ENCODE assay signal across 25 cellular contexts in genomic region chr11:110728883-110729282, GRCh38. TPM values are rescaled to one million over a fixed set of nuclear protein-coding genes. Genes with fewer than 3 reads are reported as not detected.
DNase-seq lines count a peak whose midpoint lies in the region; ATAC-seq, FAIRE-seq and TF ChIP-seq lines count a peak whose summit lies in the region.
"Had no signal": no experiment of that assay in that cellular context is flagged by ENCODE, and none has a peak within 500 bp of the region (broad histone marks: within the 10 kb centered on the region; RNA-seq: fewer than 3 reads in every experiment).

No MANE protein-coding gene starts in this region.

- H3K23ac ChIP-seq in mesenchymal stem cell (ENCODE audit: low read length in 2 of 2) = no peak overlapping the region

- no peak overlapping the region for H2BK15ac ChIP-seq in mesenchymal stem cell (ENCODE audit: low read depth, poor library complexity, severe bottlenecking)

- no peak overlapping the region for H3K18ac ChIP-seq in mesenchymal stem cell (ENCODE audit: low read depth in 1 of 2, low read length in 2 of 2)

- no peak for TF ChIP-seq POLR2A in lower leg skin (IDR thresholded peaks at IDR 0.05)

- H3K36me3 ChIP-seq in adipocyte (ENCODE audit: control insufficient read depth, insufficient read depth, low read length, severe bottlenecking) (no peaks in the 10 kb centered on the region), mesenchymal stem cell (ENCODE audit: control insufficient read depth in 1 of 2, insufficient read depth in 2 of 2, low read depth in 1 of 2, low read length in 2 of 2) (no peaks in the 10 kb centered on the region), mucosa of descending colon (ENCODE audit: low read depth) (no peaks in the 10 kb centered on the region)
- H3K36me3 ChIP-seq: BLaER1, SJSA1 had no signal

- ATAC-seq in mucosa of descending colon (no peak), GM21723 (IDR thresholded peaks at IDR 0.05; ENCODE audit: unreplicated experiment) (no peak), HG03095 (IDR thresholded peaks at IDR 0.05; ENCODE audit: unreplicated experiment) (no peak)
- ATAC-seq: A549, Right ventricle myocardium inferior had no signal

- 90% methylated on average over 3 of the region's 3 CpGs for WGBS in mesenchymal stem cell
- 77 to 85% methylated on average over 3 of the region's 3 CpGs for WGBS in lower leg skin, 2 donors

- no peak overlapping the region for H4K8ac ChIP-seq in mesenchymal stem cell (ENCODE audit: low read length)

- H3K27me3 ChIP-seq in adipocyte (replicated peaks; ENCODE audit: control insufficient read depth, insufficient read depth, low read length) (no peaks in the 10 kb centered on the region), mesenchymal stem cell (ENCODE audit: control insufficient read depth in 1 of 2, insufficient read depth in 1 of 2, low read length in 2 of 2) (no peaks in the 10 kb centered on the region)
- H3K27me3 ChIP-seq: BLaER1, SJSA1 had no signal

- H3K4me3 ChIP-seq in adipocyte (ENCODE audit: low read length) (peak overlapping the region; percentile 57), mesenchymal stem cell (ENCODE audit: insufficient read depth in 1 of 2, low read depth in 1 of 2, low read length in 2 of 2) (no peak overlapping the region), mucosa of descending colon (no peak overlapping the region), lower leg skin (ENCODE audit: low read depth, poor library complexity, severe bottlenecking) (no peak overlapping the region)
- H3K4me3 ChIP-seq: A549, BLaER1, SJSA1 had no signal

- H3K79me1 ChIP-seq in mesenchymal stem cell (replicated peaks; ENCODE audit: low read length, poor library complexity, severe bottlenecking) = no peaks in the 10 kb centered on the region

- no peak overlapping the region for H3K4me2 ChIP-seq in mesenchymal stem cell (ENCODE audit: low read length, poor library complexity, severe bottlenecking)
- H3K4me2 ChIP-seq: A549, BLaER1 had no signal

- DNase-seq in D721Med (ENCODE audit: insufficient read length, low spot score) (no peak), adipocyte (ENCODE audit: low read depth) (peak; percentile 30), fibroblast of gingiva (ENCODE audit: low read depth) (peak; percentile 74), mesenchymal stem cell (no peak), mucosa of descending colon (no peak), lower leg skin (ENCODE audit: low spot score in 2 of 2) (no peak)
- DNase-seq: CD4-positive, alpha-beta T cell; COR-L47; DND-41; MV-4-11; NCI-H1105 treated with DMSO at 0.1 percent for 48 hours; NCI-H2081; NCI-H2171 treated with DMSO at 0.1 percent for 48 hours; NCI-H526; OCI-M1 had no signal

- no peak overlapping the region for H2AK5ac ChIP-seq in mesenchymal stem cell (ENCODE audit: low read length, severe bottlenecking)

- no peak overlapping the region for H3K27ac ChIP-seq in mesenchymal stem cell (ENCODE audit: low read length, poor library complexity, severe bottlenecking)
- H3K27ac ChIP-seq: A549, BLaER1, SJSA1 had no signal

- peak; percentile 21 for FAIRE-seq in D721Med (lab: Jason Lieb, UNC)
- FAIRE-seq: A549, GM12892, GM18507, H1, RCC 7860 had no signal

- H3K4ac ChIP-seq in mesenchymal stem cell (ENCODE audit: low read depth in 1 of 2, low read length in 2 of 2) = no peak overlapping the region

- no peak overlapping the region for H3K14ac ChIP-seq in mesenchymal stem cell (ENCODE audit: low read length in 2 of 2)

- no peak overlapping the region for H2BK5ac ChIP-seq in mesenchymal stem cell (ENCODE audit: low read depth, low read length, poor library complexity, severe bottlenecking)

- H3K9me3 ChIP-seq in adipocyte (ENCODE audit: control insufficient read depth, low read length) (peaks cover 4% of the 10 kb centered on the region), mesenchymal stem cell (ENCODE audit: control insufficient read depth, low read length) (no peaks in the 10 kb centered on the region), mucosa of descending colon (no peaks in the 10 kb centered on the region)
- H3K9me3 ChIP-seq: A549, BLaER1, SJSA1 had no signal

- no peak for TF ChIP-seq CTCF in D721Med (IDR thresholded peaks at IDR 0.05; ENCODE audit: insufficient read depth, missing control alignments)
- no peak for TF ChIP-seq CTCF in mucosa of descending colon (IDR thresholded peaks at IDR 0.05)
- no peak for TF ChIP-seq CTCF in lower leg skin (IDR thresholded peaks at IDR 0.05)

- intact Hi-C loops in mucosa of descending colon (cut with DNase I, micrococcal nuclease) (no loop called here), lower leg skin (cut with DNase I; ENCODE audit: low total_unique reads) (no loop called here)

- H3K9ac ChIP-seq in adipocyte (ENCODE audit: low read length) = peak overlapping the region; percentile 75
- peak overlapping the region; percentile 68 for H3K9ac ChIP-seq in mesenchymal stem cell (ENCODE audit: low read length)
- H3K9ac ChIP-seq: BLaER1 had no signal

- no peak overlapping the region for H4K91ac ChIP-seq in mesenchymal stem cell (ENCODE audit: low read length)

- no peak overlapping the region for H2BK12ac ChIP-seq in mesenchymal stem cell (ENCODE audit: low read length in 2 of 2)

- no peak overlapping the region for H2BK120ac ChIP-seq in mesenchymal stem cell (ENCODE audit: low read depth, low read length)

- H3K4me1 ChIP-seq in adipocyte (ENCODE audit: control insufficient read depth, insufficient read depth, low read length) (peaks cover 25% of the 10 kb centered on the region), mesenchymal stem cell (ENCODE audit: control insufficient read depth, insufficient read depth, low read depth, low read length) (no peaks in the 10 kb centered on the region), mucosa of descending colon (ENCODE audit: low read depth) (no peaks in the 10 kb centered on the region)
- H3K4me1 ChIP-seq: A549, BLaER1, SJSA1 had no signal

- no peak overlapping the region for H2AFZ ChIP-seq in mesenchymal stem cell (ENCODE audit: low read depth, low read length)

RNA-seq across cellular contexts. Expression of gene ARHGAP20, which starts 16.6 kb away (rescaled TPM):
- 0.57 TPM for polyA plus RNA-seq in mesenchymal stem cell (2013, experiment 1 of 2)
- polyA plus RNA-seq in mesenchymal stem cell (2013, experiment 2 of 2) = 0.58 TPM
- 1 to 10 TPM; 1.6 to 3.9 (median 2.8) TPM for total RNA-seq in mucosa of descending colon
- total RNA-seq in lower leg skin = 1 to 10 TPM in 3 of 4 donors, under 1 TPM in 1; 0.99 to 2.0 (median 1.7) TPM
- total RNA-seq: CD4-positive, alpha-beta T cell had no signal

Comparison
In these comparisons a context has a peak if more than half of its experiments do, and no peak if none do; other contexts are left out.
1. DNase-seq: peak in adipocyte (single experiment) and fibroblast of gingiva (single experiment); none in D721Med (single experiment), mesenchymal stem cell (single experiment), mucosa of descending colon (0 of 3) and lower leg skin (0 of 2).